8 cellular contexts compared by ENCODE assay signal in the genomic region with DNA sequence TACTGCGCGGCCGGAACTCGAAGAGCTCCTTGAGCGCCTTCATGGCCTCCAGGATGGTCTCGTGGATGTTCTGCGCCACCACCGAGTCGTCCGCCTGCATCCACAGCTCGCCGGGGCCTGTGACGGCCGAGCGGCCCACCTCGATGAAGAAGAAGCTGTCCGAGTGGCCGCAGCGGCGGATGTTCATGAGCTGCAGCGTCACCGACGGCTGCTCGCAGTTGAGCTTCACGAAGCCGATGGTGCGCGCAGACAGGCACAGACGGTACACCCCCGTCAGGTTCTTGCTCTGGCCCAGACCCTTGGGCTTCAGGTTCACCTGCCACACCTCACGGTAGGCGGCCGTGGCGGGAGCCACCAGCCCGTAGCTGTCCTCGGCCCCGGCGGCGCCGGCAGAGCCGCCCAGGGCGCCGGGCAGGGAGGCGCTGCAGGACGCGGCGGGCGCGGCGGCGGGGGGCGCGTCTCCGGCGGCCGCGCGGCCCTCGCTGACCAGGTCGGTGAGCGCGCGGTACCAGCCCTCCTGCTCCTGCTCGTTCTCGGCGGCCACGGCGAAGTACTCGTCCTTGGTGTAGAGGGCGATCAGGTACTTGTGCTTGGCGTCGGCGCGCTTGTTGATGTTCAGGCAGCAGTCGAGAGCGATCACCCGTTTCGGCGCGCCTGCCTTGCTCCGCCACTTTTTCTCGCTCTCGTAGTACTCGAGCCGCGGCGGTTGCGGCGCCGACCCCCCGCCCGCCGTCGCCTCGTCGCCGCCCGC. TPM values are rescaled to one million over a fixed set of nuclear protein-coding genes. Genes with fewer than 3 reads are reported as not detected.
A peak's percentile ranks its signal among the peaks of the same experiment; 100 is the strongest.
DNase-seq lines count a peak whose midpoint lies in the region; ATAC-seq and TF ChIP-seq lines count a peak whose summit lies in the region.

No MANE protein-coding gene starts in this region.

- H3K4me3 ChIP-seq in NB4 (ENCODE audit: low read depth, low read length): peak overlapping the region; percentile 67
- peak overlapping the region; percentile 65 for H3K4me3 ChIP-seq in effector memory CD4-positive, alpha-beta T cell (ENCODE audit: insufficient read depth, low read depth, low read length, poor library complexity, severe bottlenecking)
- peak overlapping the region; percentile 73 to 76 for H3K4me3 ChIP-seq in mucosa of rectum (ENCODE audit: low read length in 2 of 2)
- H3K4me3 ChIP-seq in thyroid gland (replicated peaks in 1 of 3): peak overlapping the region; percentile 20 to 84 (median 23)

- H3K36me3 ChIP-seq in effector memory CD4-positive, alpha-beta T cell (ENCODE audit: control insufficient read depth, insufficient read depth, low read length): no peaks in the 10 kb centered on the region
- peaks cover 2 to 6% of the 10 kb centered on the region in 2 donors for H3K36me3 ChIP-seq in mucosa of rectum (ENCODE audit: control insufficient read depth in 2 of 2, insufficient read depth in 2 of 2, low read length in 2 of 2)
- peaks cover 18 to 28% of the 10 kb centered on the region in 2 donors for H3K36me3 ChIP-seq in thyroid gland

- WGBS in thyroid gland, 2 donors: 0 to 5% methylated on average over 17 to 24 of the region's 98 CpGs

- in situ Hi-C loops in G401 (cut with HindIII; ENCODE audit: low sequenced_read_pairs): no loop called here

- H3K4me1 ChIP-seq in effector memory CD4-positive, alpha-beta T cell (ENCODE audit: control insufficient read depth, insufficient read depth, low read length, poor library complexity, severe bottlenecking): peaks cover 16% of the 10 kb centered on the region
- H3K4me1 ChIP-seq in mucosa of rectum (ENCODE audit: control insufficient read depth in 2 of 2, insufficient read depth in 2 of 2, low read length in 2 of 2) (peaks cover 5 to 6% of the 10 kb centered on the region in 2 donors), thyroid gland (peaks cover 19 to 47% of the 10 kb centered on the region in 2 donors)

- ATAC-seq in HG02973 (IDR thresholded peaks at IDR 0.05; ENCODE audit: unreplicated experiment): no peak

- no peaks in the 10 kb centered on the region for H3K27me3 ChIP-seq in effector memory CD4-positive, alpha-beta T cell (replicated peaks; ENCODE audit: control insufficient read depth, insufficient read depth, low read length, poor library complexity, severe bottlenecking)
- H3K27me3 ChIP-seq in mucosa of rectum (ENCODE audit: control insufficient read depth in 2 of 2, insufficient read depth in 2 of 2, low read length in 2 of 2): peaks cover 5 to 6% of the 10 kb centered on the region in 2 donors
- H3K27me3 ChIP-seq in thyroid gland: no peaks in the 10 kb centered on the region

- H3K9me3 ChIP-seq in effector memory CD4-positive, alpha-beta T cell (ENCODE audit: control insufficient read depth, low read length): no peaks in the 10 kb centered on the region
- H3K9me3 ChIP-seq in mucosa of rectum (ENCODE audit: control insufficient read depth in 2 of 2, low read length in 2 of 2) (no peaks in the 10 kb centered on the region), thyroid gland (no peaks in the 10 kb centered on the region)

- DNase-seq in G401 (ENCODE audit: low spot score): peak; percentile 51
- DNase-seq in NB4 (ENCODE audit: low read depth): peak; percentile 79
- DNase-seq in activated CD4-positive, alpha-beta T cell treated with anti-CD3 and anti-CD28 coated beads for 48 hours: peak; percentile 67
- DNase-seq in effector memory CD4-positive, alpha-beta T cell: peak in 1 of 3 donors; percentile 21
- peak; percentile 93 for DNase-seq in thyroid gland
- no peak for DNase-seq in effector CD8-positive, alpha-beta T cell (lab: John Stamatoyannopoulos, UW)

- no peak for TF ChIP-seq POLR2A in NB4 (IDR thresholded peaks at IDR 0.05; ENCODE audit: extremely low read depth, insufficient read length)
- peak in 1 of 2 donors; percentile 82 for TF ChIP-seq POLR2A in thyroid gland (IDR thresholded peaks at IDR 0.05)

- no peak for TF ChIP-seq CTCF in NB4 (IDR thresholded peaks at IDR 0.05; ENCODE audit: low read depth, low read length)
- no peak for TF ChIP-seq CTCF in thyroid gland (IDR thresholded peaks at IDR 0.05)

- intact Hi-C loops in thyroid gland (cut with DNase I): loop anchor here (10.0 kb wide), 2 partner anchors 641 to 821 kb away; no protein-coding TSS in a partner anchor

- H3K9ac ChIP-seq in mucosa of rectum (ENCODE audit: low read depth in 1 of 2, low read length in 2 of 2): peak overlapping the region; percentile 66 to 76

- peak overlapping the region; percentile 63 for H3K27ac ChIP-seq in effector memory CD4-positive, alpha-beta T cell (ENCODE audit: insufficient read depth, low read length, poor library complexity, severe bottlenecking)
- H3K27ac ChIP-seq in mucosa of rectum (ENCODE audit: low read depth in 2 of 2, low read length in 2 of 2): peak overlapping the region; percentile 67 to 75
- H3K27ac ChIP-seq in thyroid gland: peak overlapping the region; percentile 85 to 97 (median 96)

RNA-seq across cellular contexts. Expression of gene IRS2, which starts 1.1 kb away (rescaled TPM):
- total RNA-seq in G401 (2014; rRNA removed; shearing (Covaris generic)): 0.14 TPM in 1 of 2 replicates, not detected in the other
- 10 to 100 TPM; 12.9 to 29.1 (median 17.6) TPM for total RNA-seq in thyroid gland

Comparison
In these comparisons a context has a peak if more than half of its experiments do, and no peak if none do; other contexts are left out.
1. H3K4me3 ChIP-seq: peak in every context shown above with its lines; median percentile 74 in mucosa of rectum; 67 in NB4; 65 in effector memory CD4-positive, alpha-beta T cell; 23 in thyroid gland.
2. RNA of gene IRS2, which starts 1.1 kb away (total RNA-seq): 12.9 to 29.1 TPM in thyroid gland; 0.14 TPM in G401; every median in the first group is over 10 times any median in the second.
3. Peak in every context shown above with its lines, with median percentiles within 50 percentile points of each other: H3K27ac ChIP-seq.